ENCODE assay signal across 1 cellular context in the genomic region with DNA sequence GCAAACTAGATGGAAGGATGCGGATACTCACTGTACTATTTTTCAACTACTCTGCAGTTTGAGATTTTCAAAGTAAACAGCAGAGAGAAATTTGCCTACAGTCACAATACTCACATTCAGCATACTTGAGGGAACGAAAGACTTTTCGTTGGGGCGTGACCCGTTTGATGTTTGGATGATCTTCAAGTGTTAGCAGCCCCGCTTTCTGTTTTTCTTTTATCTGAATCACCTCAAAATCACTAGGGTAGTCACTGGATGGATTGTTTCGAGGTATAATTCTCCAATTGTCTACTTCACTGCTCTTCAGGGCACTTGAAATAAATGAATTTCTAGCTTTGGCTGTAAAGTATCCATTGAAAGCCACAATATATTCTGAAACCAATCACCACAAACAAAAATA.
TF ChIP-seq lines count a peak whose summit lies in the region.

No MANE protein-coding gene starts in this region.

TF ChIP-seq in endothelial cell of umbilical vein, 7 proteins besides CTCF, POLR2A, EP300 and RAD21:
- TF ChIP-seq POLR2AphosphoS5 (IDR thresholded peaks at IDR 0.05; ENCODE audit: insufficient read depth, low read depth, low read length) (no peak), EZH2 (IDR thresholded peaks at IDR 0.05; ENCODE audit: borderline replicate concordance, low read depth, low read length, severe bottlenecking) (no peak), MYC (IDR thresholded peaks at IDR 0.05; ENCODE audit: low read depth, low read length) (no peak), GATA2 (IDR thresholded peaks at IDR 0.05; ENCODE audit: insufficient read depth, insufficient read length, low read depth, low read length) (no peak), FOS (IDR thresholded peaks at IDR 0.05; ENCODE audit: borderline replicate concordance, insufficient read depth, low read length) (no peak)
- TF ChIP-seq, protein P1, sequence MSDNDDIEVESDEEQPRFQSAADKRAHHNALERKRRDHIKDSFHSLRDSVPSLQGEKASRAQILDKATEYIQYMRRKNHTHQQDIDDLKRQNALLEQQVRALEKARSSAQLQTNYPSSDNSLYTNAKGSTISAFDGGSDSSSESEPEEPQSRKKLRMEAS (IDR thresholded peaks at IDR 0.05; ENCODE audit: insufficient read depth, insufficient read length): no peak
TF ChIP-seq in endothelial cell of umbilical vein: peak in this region for 0.
